8 cellular contexts compared by ENCODE assay signal in genomic region chr13:20525144-20525600, GRCh38. TPM values are rescaled to one million over a fixed set of nuclear protein-coding genes. Genes with fewer than 3 reads are reported as not detected.
A peak's percentile ranks its signal among the peaks of the same experiment; 100 is the strongest.
DNase-seq lines count a peak whose midpoint lies in the region; ATAC-seq, FAIRE-seq and TF ChIP-seq lines count a peak whose summit lies in the region.

No MANE protein-coding gene starts in this region.

- H3K4me2 ChIP-seq in KMS-11, result peak overlapping the region; percentile 48

- H3K36me3 ChIP-seq in KMS-11 (ENCODE audit: insufficient read depth), result no peaks in the 10 kb centered on the region

- peaks cover 5% of the 10 kb centered on the region for H3K27me3 Mint-ChIP-seq in activated naive CD4-positive, alpha-beta T cell treated with anti-CD3 and anti-CD28 coated beads, Interleukin-2, amount 10 ng/mL, durations not matched to agents 7 days and 5 days

- H3K36me3 Mint-ChIP-seq in activated naive CD4-positive, alpha-beta T cell treated with anti-CD3 and anti-CD28 coated beads, Interleukin-2, amount 10 ng/mL, durations not matched to agents 7 days and 5 days, result no peaks in the 10 kb centered on the region

- H3K79me2 ChIP-seq in KMS-11 (ENCODE audit: insufficient read depth, low read depth), result no peaks in the 10 kb centered on the region

- H3K27me3 ChIP-seq in KMS-11 (ENCODE audit: insufficient read depth, low read depth), result no peaks in the 10 kb centered on the region

- no peak for TF ChIP-seq CTCF in C4-2B (conservative IDR thresholded peaks at IDR 0.05)
- TF ChIP-seq CTCF in KMS-11 (conservative IDR thresholded peaks at IDR 0.05; ENCODE audit: low read depth, low read length), result no peak

- no peak overlapping the region for H3K4me3 ChIP-seq in KMS-11 (IDR thresholded peaks at IDR 0.05; ENCODE audit: insufficient read depth, low read depth, low read length)

- H4K20me1 ChIP-seq in KMS-11 (ENCODE audit: insufficient read depth), result no peaks in the 10 kb centered on the region

- H3K4me1 ChIP-seq in KMS-11 (ENCODE audit: low read depth, poor library complexity, severe bottlenecking), result peaks cover 7% of the 10 kb centered on the region

- DNase-seq in activated naive CD4-positive, alpha-beta T cell treated with anti-CD3 and anti-CD28 coated beads, Interleukin-2, amount 10 ng/mL, durations not matched to agents 7 days and 5 days, result peak; percentile 40
- DNase-seq in Right ventricle myocardium superior (peak; percentile 52), occipital lobe (lab: John Stamatoyannopoulos, UW) (peak; percentile 13), H54 (ENCODE audit: insufficient read length, low spot score) (no peak), GM19238 (ENCODE audit: insufficient read length, low spot score) (no peak)

- peak overlapping the region; percentile 86 for H3K27ac Mint-ChIP-seq in activated naive CD4-positive, alpha-beta T cell treated with anti-CD3 and anti-CD28 coated beads, Interleukin-2, amount 10 ng/mL, durations not matched to agents 7 days and 5 days

- intact Hi-C loops in Right ventricle myocardium superior (cut with DNase I), result loop anchor here (5.0 kb wide), 1 partner anchor 37 kb away; no protein-coding TSS in a partner anchor

- no peak for TF ChIP-seq POLR2A in H54 (IDR thresholded peaks at IDR 0.05; ENCODE audit: low read depth, low read length)

- peak overlapping the region; percentile 83 for H3K4me3 Mint-ChIP-seq in activated naive CD4-positive, alpha-beta T cell treated with anti-CD3 and anti-CD28 coated beads, Interleukin-2, amount 10 ng/mL, durations not matched to agents 7 days and 5 days

- peaks cover 33% of the 10 kb centered on the region for H3K4me1 Mint-ChIP-seq in activated naive CD4-positive, alpha-beta T cell treated with anti-CD3 and anti-CD28 coated beads, Interleukin-2, amount 10 ng/mL, durations not matched to agents 7 days and 5 days

- peak; percentile 9 for ATAC-seq in GM19467 (IDR thresholded peaks at IDR 0.05; ENCODE audit: unreplicated experiment)
- peak; percentile 38 for ATAC-seq in Right ventricle myocardium superior (ENCODE audit: poor library complexity)

- FAIRE-seq in H54 (lab: Jason Lieb, UNC), result no peak

- peak overlapping the region; percentile 90 for H2AFZ ChIP-seq in KMS-11 (ENCODE audit: low read depth)

- peak overlapping the region; percentile 89 for H3K27ac ChIP-seq in C4-2B
- no peak overlapping the region for H3K27ac ChIP-seq in KMS-11

- H3K9ac ChIP-seq in KMS-11, result peak overlapping the region; percentile 41; the same call in 1 of the 2 replicates

- CTCF ChIA-PET in activated naive CD4-positive, alpha-beta T cell treated with anti-CD3 and anti-CD28 coated beads, Interleukin-2, amount 10 ng/mL, durations not matched to agents 7 days and 5 days (lab: Charles Lee), result no interaction called here

- H3K9me3 Mint-ChIP-seq in activated naive CD4-positive, alpha-beta T cell treated with anti-CD3 and anti-CD28 coated beads, Interleukin-2, amount 10 ng/mL, durations not matched to agents 7 days and 5 days, result no peaks in the 10 kb centered on the region

RNA-seq across cellular contexts. Expression of gene CRYL1, which starts 0.5 kb away (rescaled TPM):
- total RNA-seq in Right ventricle myocardium superior (18.0 TPM), occipital lobe (13.4 TPM)

RNA-seq across cellular contexts. Expression of gene IFT88, which starts 41.8 kb away (rescaled TPM):
- total RNA-seq in Right ventricle myocardium superior (6.0 TPM), occipital lobe (30.3 TPM)

Comparison
In these comparisons a context has a peak if more than half of its experiments do, and no peak if none do; other contexts are left out.
1. DNase-seq: peak in activated naive CD4-positive, alpha-beta T cell treated with anti-CD3 and anti-CD28 coated beads, Interleukin-2, amount 10 ng/mL, durations not matched to agents 7 days and 5 days (single experiment), Right ventricle myocardium superior (single experiment) and occipital lobe (single experiment); none in H54 (single experiment) and GM19238 (single experiment).